In the genomic region with DNA sequence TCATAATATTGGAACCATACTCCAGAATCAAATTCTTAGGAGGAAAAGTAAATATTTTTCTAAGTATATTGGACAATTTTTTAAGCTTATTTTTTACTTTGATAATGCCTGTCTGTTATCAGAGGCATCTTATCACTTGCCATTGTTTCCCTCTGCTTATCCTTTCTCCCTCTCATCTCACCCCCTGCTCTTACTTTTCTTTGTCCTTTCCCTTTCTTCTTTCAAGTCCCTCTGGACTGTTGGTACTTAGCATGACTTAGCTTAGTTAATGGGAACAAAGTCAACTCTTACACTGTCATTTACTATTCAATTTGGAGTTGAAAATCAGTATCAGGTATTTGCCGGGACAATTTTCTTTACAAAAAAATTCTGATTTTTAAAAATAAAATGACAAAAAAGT, we compare ENCODE assay signal across 1 cellular context.
TF ChIP-seq lines count a peak whose summit lies in the region.

No MANE protein-coding gene starts in this region.

TF ChIP-seq in H1, 55 proteins besides CTCF, POLR2A, EP300 and RAD21:
- TF ChIP-seq KDM4A (IDR thresholded peaks at IDR 0.05; ENCODE audit: low read depth, low read length, severe bottlenecking) (no peak), FOSL1 (IDR thresholded peaks at IDR 0.05; ENCODE audit: insufficient read depth, low read depth, low read length) (no peak), RXRA (IDR thresholded peaks at IDR 0.05; ENCODE audit: insufficient read depth, low read depth, low read length) (no peak), SUZ12 (IDR thresholded peaks at IDR 0.05; ENCODE audit: low read length) (no peak), SIRT6 (IDR thresholded peaks at IDR 0.05; ENCODE audit: low read length) (no peak), BCL11A (IDR thresholded peaks at IDR 0.05; ENCODE audit: low read depth in 2 of 2, low read length in 2 of 2) (no peak), CEBPB (IDR thresholded peaks at IDR 0.05; ENCODE audit: low read depth, low read length) (no peak), RFX5 (IDR thresholded peaks at IDR 0.05; ENCODE audit: borderline replicate concordance, low read depth, low read length) (no peak), TBP (IDR thresholded peaks at IDR 0.05; ENCODE audit: low read depth, low read length) (no peak)
